Comparison of ENCODE assay signal across 1 cellular context in the genomic region with DNA sequence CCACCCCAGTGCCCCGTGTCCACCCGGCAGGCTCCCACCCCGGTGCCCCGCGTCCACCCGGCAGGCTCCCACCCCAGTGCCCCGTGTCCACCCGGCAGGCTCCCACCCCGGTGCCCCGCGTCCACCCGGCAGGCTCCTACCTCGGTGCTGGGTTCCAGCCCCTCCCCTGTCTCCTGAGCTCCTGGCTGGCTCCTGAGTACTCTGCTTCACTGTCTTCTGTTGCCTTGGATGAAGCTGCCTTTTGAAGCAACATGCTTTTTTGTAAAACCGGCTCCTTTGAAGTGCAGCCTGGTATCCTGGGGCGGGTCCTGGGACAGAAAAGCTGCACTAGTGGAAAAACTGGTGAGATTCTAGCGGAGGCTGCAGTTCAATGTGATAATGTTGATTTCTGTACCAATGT. TPM values are rescaled to one million over a fixed set of nuclear protein-coding genes. Genes with fewer than 3 reads are reported as not detected.
"Had no signal": no experiment of that assay in that cellular context is flagged by ENCODE, and none has a peak within 500 bp of the region (broad histone marks: within the 10 kb centered on the region; RNA-seq: fewer than 3 reads in every experiment).

No MANE protein-coding gene starts in this region.

RNA-seq across cellular contexts. Expression of gene COL4A2, which starts 6.6 kb away (rescaled TPM):
- polyA plus RNA-seq: naive thymus-derived CD4-positive, alpha-beta T cell had no signal

RNA-seq across cellular contexts. Expression of gene COL4A1, which starts 6.8 kb away (rescaled TPM):
- polyA plus RNA-seq: naive thymus-derived CD4-positive, alpha-beta T cell had no signal
